ENCODE assay signal across 24 cellular contexts in the genomic region with DNA sequence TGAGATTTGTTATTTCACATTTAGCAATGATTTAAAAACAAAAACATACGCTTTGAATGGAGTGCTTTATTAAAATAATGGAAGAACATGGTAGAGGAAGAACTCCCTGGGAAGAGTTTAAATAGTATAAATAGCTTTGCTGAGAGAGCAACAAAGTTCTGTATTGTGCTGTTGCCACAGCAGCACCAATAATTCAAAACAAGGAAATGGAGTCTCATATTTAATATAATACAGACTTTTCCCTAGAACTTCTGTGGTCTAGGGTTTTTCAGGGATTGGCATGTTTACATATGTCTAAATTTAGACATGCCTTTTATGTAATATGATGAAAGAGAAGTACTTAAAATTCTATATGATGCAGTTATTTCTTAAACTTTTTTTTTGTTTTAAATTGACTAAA.
"Had no signal": no experiment of that assay in that cellular context is flagged by ENCODE, and none has a peak within 500 bp of the region (broad histone marks: within the 10 kb centered on the region; RNA-seq: fewer than 3 reads in every experiment).

No MANE protein-coding gene starts in this region.

- H3K79me2 ChIP-seq: hepatocyte had no signal

- H3K4me3 ChIP-seq: coronary artery, gastrocnemius medialis, hepatocyte, stomach, tibial artery, upper lobe of right lung had no signal

- H3K27me3 ChIP-seq: gastrocnemius medialis, hepatocyte, stomach, tibial artery, upper lobe of right lung had no signal

- H3K4me1 ChIP-seq: gastrocnemius medialis, stomach, upper lobe of right lung had no signal

- H3K4me2 ChIP-seq: hepatocyte had no signal

- H3K36me3 ChIP-seq: gastrocnemius medialis, stomach, tibial artery, upper lobe of right lung had no signal

- H2AFZ ChIP-seq: hepatocyte had no signal

- H3K9me3 ChIP-seq: gastrocnemius medialis, stomach, tibial artery, upper lobe of right lung had no signal

- DNase-seq: activated CD4-positive, alpha-beta memory T cell treated with anti-CD3 and anti-CD28 coated beads for 36 hours; activated CD4-positive, alpha-beta T cell treated with anti-CD3 and anti-CD28 coated beads, Interleukin-2, amount 10 ng/mL, durations not matched to agents 24 days and 14 days; activated gamma-delta T cell treated with Interleukin-2 at 50 U/mL for 16 hours; activated naive CD4-positive, alpha-beta T cell treated with anti-CD3 and anti-CD28 coated beads, Interleukin-2, amount 50 U/mL, for 16 hours; activated naive CD8-positive, alpha-beta T cell treated with anti-CD3 and anti-CD28 coated beads, Interleukin-2, amount 50 U/mL, for 24 hours; activated T-cell treated with anti-CD3 and anti-CD28 coated beads, Interleukin-2, amount 50 U/mL, for 4 hours; gastrocnemius medialis; glutamatergic neuron; left cardiac atrium; mammary epithelial cell; posterior cingulate gyrus; right cardiac atrium; stimulated activated CD4-positive, alpha-beta T cell treated with anti-CD3 and anti-CD28 coated beads, Interleukin-15, amount 100 ng/mL, for 24 hours; stimulated activated CD4-positive, alpha-beta T cell treated with anti-CD3 and anti-CD28 coated beads, Interleukin-2, amount 100 ng/mL, for 24 hours; stimulated activated naive B cell treated with anti-CD40 and anti-IgM and Interleukin-4, amounts not matched to agents 10 μg/mL and 1 μg/mL and 100 μg/mL, for 72 hours; stomach; T-helper 1 cell; tibial artery; upper lobe of right lung had no signal

- ATAC-seq: activated naive CD8-positive, alpha-beta T cell treated with anti-CD3 and anti-CD28 coated beads, Interleukin-2, amount 50 U/mL, for 24 hours; activated T-cell treated with anti-CD3 and anti-CD28 coated beads, Interleukin-2, amount 50 U/mL, for 4 hours; activated T-helper 17 cell treated with anti-CD3 and anti-CD28 coated beads, Interleukin-2, amount 50 U/mL, for 72 hours; esophagus mucosa; gastrocnemius medialis; left cardiac atrium; right cardiac atrium; stimulated activated naive B cell treated with anti-CD40 and anti-IgM and Interleukin-4, amounts not matched to agents 10 μg/mL and 1 μg/mL and 100 μg/mL, for 72 hours; upper lobe of right lung had no signal

- H3K27ac ChIP-seq: coronary artery, gastrocnemius medialis, hepatocyte, stomach, tibial artery, upper lobe of right lung had no signal

- FAIRE-seq: keratinocyte had no signal
